1 cellular context compared by ENCODE assay signal in the genomic region with DNA sequence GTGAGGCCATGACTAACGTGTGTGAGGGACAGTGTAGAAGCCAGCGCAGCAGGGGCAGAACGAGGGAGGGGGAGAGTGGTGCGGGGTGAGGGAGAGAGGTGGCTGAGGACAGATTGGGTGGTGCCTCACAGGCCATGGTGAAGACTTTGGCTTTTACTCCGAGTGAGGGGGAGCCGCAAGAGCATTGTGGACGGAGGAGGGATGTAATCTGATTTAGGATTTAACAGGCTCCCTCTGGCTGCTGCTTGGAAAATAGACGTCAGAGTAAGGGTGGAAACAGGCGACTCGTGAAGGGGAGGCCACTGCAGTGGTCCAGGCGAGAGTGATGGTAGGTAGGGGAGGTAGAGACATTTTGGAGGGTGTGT.
A peak's percentile ranks its signal among the peaks of the same experiment; 100 is the strongest.
TF ChIP-seq lines count a peak whose summit lies in the region.

No MANE protein-coding gene starts in this region.

TF ChIP-seq in H1, 55 proteins besides CTCF, POLR2A, EP300 and RAD21:
- 0 out of 2 replicates have a peak, but pooled peaks have one; percentile 38 for TF ChIP-seq CREB1 (IDR thresholded peaks at IDR 0.05)
- no peak for TF ChIP-seq BRCA1 (IDR thresholded peaks at IDR 0.05; ENCODE audit: low read depth, low read length)
